24 cellular contexts compared by ENCODE assay signal in genomic region chr18:69261436-69261835, GRCh38.
DNase-seq lines count a peak whose midpoint lies in the region; ATAC-seq and TF ChIP-seq lines count a peak whose summit lies in the region.
"Had no signal": no experiment of that assay in that cellular context is flagged by ENCODE, and none has a peak within 500 bp of the region (broad histone marks: within the 10 kb centered on the region; RNA-seq: fewer than 3 reads in every experiment).

No MANE protein-coding gene starts in this region.

- H2BK5ac ChIP-seq in IMR-90 (ENCODE audit: low read depth, low read length, poor library complexity, severe bottlenecking): no peak overlapping the region
- no peak overlapping the region for H2BK5ac ChIP-seq in neuronal stem cell (ENCODE audit: low read length)

- no peak overlapping the region for H4K8ac ChIP-seq in IMR-90 (ENCODE audit: low read depth in 2 of 2, low read length in 2 of 2)
- H4K8ac ChIP-seq in neuronal stem cell (ENCODE audit: low read depth, low read length): no peak overlapping the region

- H2BK12ac ChIP-seq in neuronal stem cell (ENCODE audit: low read length): no peak overlapping the region

- H3K18ac ChIP-seq in IMR-90 (ENCODE audit: low read depth, low read length) (no peak overlapping the region), neuronal stem cell (ENCODE audit: low read length) (no peak overlapping the region)

- CTCF ChIA-PET in IMR-90 (lab: Yijun Ruan, JAX): no interaction called here
- CTCF ChIA-PET in activated CD8-positive, alpha-beta memory T cell treated with anti-CD3 and anti-CD28 coated beads, Interleukin-2, amount 10 ng/mL, durations not matched to agents 7 days and 5 days (lab: Charles Lee): no interaction called here

- H3K14ac ChIP-seq in IMR-90 (replicated peaks; ENCODE audit: low read depth, low read length): no peak overlapping the region
- no peak overlapping the region for H3K14ac ChIP-seq in neuronal stem cell (ENCODE audit: low read length)

- H2AK5ac ChIP-seq in IMR-90 (ENCODE audit: low read depth, low read length) (no peak overlapping the region), neuronal stem cell (ENCODE audit: low read depth, low read length) (no peak overlapping the region)

- no peak for TF ChIP-seq RAD21 in IMR-90 (IDR thresholded peaks at IDR 0.05; ENCODE audit: low read length)

- H3K27ac Mint-ChIP-seq in activated CD8-positive, alpha-beta memory T cell treated with anti-CD3 and anti-CD28 coated beads, Interleukin-2, amount 10 ng/mL, durations not matched to agents 7 days and 5 days: no peak overlapping the region
- H3K27ac Mint-ChIP-seq: H9, HFFc6 had no signal

- no peak for TF ChIP-seq POLR2A in IMR-90 (IDR thresholded peaks at IDR 0.05; ENCODE audit: low read depth, low read length)

- H3K4me3 Mint-ChIP-seq in activated CD8-positive, alpha-beta memory T cell treated with anti-CD3 and anti-CD28 coated beads, Interleukin-2, amount 10 ng/mL, durations not matched to agents 7 days and 5 days: no peak overlapping the region
- H3K4me3 Mint-ChIP-seq: H9, HFFc6 had no signal

- peaks cover 3% of the 10 kb centered on the region; the same call in 1 of the 2 replicates for H3K9me1 ChIP-seq in IMR-90 (ENCODE audit: insufficient read depth, low read length)

- intact Hi-C loops in IMR-90 (cut with micrococcal nuclease): no loop called here

- H2BK15ac ChIP-seq in IMR-90 (ENCODE audit: low read depth, low read length) (no peak overlapping the region), neuronal stem cell (ENCODE audit: low read length) (no peak overlapping the region)

- no peaks in the 10 kb centered on the region for H3K79me1 ChIP-seq in IMR-90 (ENCODE audit: low read depth in 1 of 2, low read length in 2 of 2)
- no peaks in the 10 kb centered on the region for H3K79me1 ChIP-seq in neuronal stem cell (ENCODE audit: low read depth, low read length)

- no peak overlapping the region for H4K91ac ChIP-seq in IMR-90 (ENCODE audit: insufficient read depth, low read depth, low read length)
- no peak overlapping the region for H4K91ac ChIP-seq in neuronal stem cell (ENCODE audit: low read depth, low read length, poor library complexity)

- no peaks in the 10 kb centered on the region for H3K27me3 Mint-ChIP-seq in activated CD8-positive, alpha-beta memory T cell treated with anti-CD3 and anti-CD28 coated beads, Interleukin-2, amount 10 ng/mL, durations not matched to agents 7 days and 5 days

- H3K27ac ChIP-seq in IMR-90 (ENCODE audit: insufficient read depth, low read length): no peak overlapping the region
- no peak overlapping the region for H3K27ac ChIP-seq in neuronal stem cell (replicated peaks; ENCODE audit: low read length)

- in situ Hi-C loops in IMR-90 (cut with MboI; ENCODE audit: low sequenced_read_pairs) (no loop called here), astrocyte of the cerebellum (cut with HindIII; ENCODE audit: low sequenced_read_pairs) (no loop called here)

- H3K9me3 ChIP-seq in IMR-90 (ENCODE audit: control insufficient read depth, insufficient read depth, low read length): no peaks in the 10 kb centered on the region
- peaks cover 0 to under 1% of the 10 kb centered on the region in 2 donors for H3K9me3 ChIP-seq in neuronal stem cell (replicated peaks in 1 of 2; ENCODE audit: control insufficient read depth in 2 of 2, insufficient read depth in 1 of 2, low read depth in 1 of 2, low read length in 2 of 2)
- H3K9me3 ChIP-seq: BE2C had no signal

- dilution Hi-C loops in IMR-90 (cut with HindIII; ENCODE audit: low sequenced_read_pairs, unreplicated experiment): no loop called here

- TF ChIP-seq CTCF in IMR-90 (conservative IDR thresholded peaks at IDR 0.05; ENCODE audit: low read depth, low read length): no peak
- no peak for TF ChIP-seq CTCF in astrocyte of the cerebellum (IDR thresholded peaks at IDR 0.05; ENCODE audit: low read depth, low read length, missing control alignments)

- H3K9ac ChIP-seq in IMR-90 (ENCODE audit: low read depth, low read length) (no peak overlapping the region), neuronal stem cell (ENCODE audit: low read depth, low read length, poor library complexity) (no peak overlapping the region)

- H2BK120ac ChIP-seq in IMR-90 (ENCODE audit: low read depth, low read length) (no peak overlapping the region), neuronal stem cell (ENCODE audit: low read depth, low read length) (no peak overlapping the region)

- H3K4me1 ChIP-seq in IMR-90 (ENCODE audit: control insufficient read depth, insufficient read depth, low read length) (peaks cover 3% of the 10 kb centered on the region; the same call in 1 of the 2 replicates), neuronal stem cell (ENCODE audit: control insufficient read depth in 2 of 2, insufficient read depth in 1 of 2, low read depth in 1 of 2, low read length in 2 of 2) (peaks cover 0 to 8% of the 10 kb centered on the region in 2 donors)
- H3K4me1 ChIP-seq: BE2C had no signal

- H2AK9ac ChIP-seq in IMR-90 (replicated peaks; ENCODE audit: low read depth, low read length, poor library complexity): peak overlapping the region; percentile 58

- no peaks in the 10 kb centered on the region for H4K20me1 ChIP-seq in IMR-90 (ENCODE audit: insufficient read depth, low read length)

- H3K36me3 ChIP-seq in IMR-90 (ENCODE audit: control insufficient read depth, insufficient read depth, low read length) (no peaks in the 10 kb centered on the region), neuronal stem cell (replicated peaks in 1 of 2; ENCODE audit: control insufficient read depth in 2 of 2, insufficient read depth in 2 of 2, low read length in 2 of 2) (no peaks in the 10 kb centered on the region)
- H3K36me3 ChIP-seq: BE2C, MG63 had no signal

- no peaks in the 10 kb centered on the region for H3K9me3 Mint-ChIP-seq in activated CD8-positive, alpha-beta memory T cell treated with anti-CD3 and anti-CD28 coated beads, Interleukin-2, amount 10 ng/mL, durations not matched to agents 7 days and 5 days (ENCODE audit: low read depth)

- H3K4me1 Mint-ChIP-seq in activated CD8-positive, alpha-beta memory T cell treated with anti-CD3 and anti-CD28 coated beads, Interleukin-2, amount 10 ng/mL, durations not matched to agents 7 days and 5 days: no peaks in the 10 kb centered on the region

- no peak overlapping the region for H2BK20ac ChIP-seq in IMR-90 (ENCODE audit: low read depth, low read length)

- H4K5ac ChIP-seq in IMR-90 (ENCODE audit: low read depth, low read length): no peak overlapping the region

- no peaks in the 10 kb centered on the region for H3K27me3 ChIP-seq in IMR-90 (ENCODE audit: control insufficient read depth, insufficient read depth, low read length)
- H3K27me3 ChIP-seq in neuronal stem cell (ENCODE audit: control insufficient read depth in 3 of 3, insufficient read depth in 3 of 3, low read depth in 1 of 3, low read length in 3 of 3): no peaks in the 10 kb centered on the region
- H3K27me3 ChIP-seq: BE2C, MG63 had no signal

- ATAC-seq in IMR-90 (ENCODE audit: low read depth) (no peak), HG02973 (IDR thresholded peaks at IDR 0.05; ENCODE audit: unreplicated experiment) (no peak)
- ATAC-seq in activated CD8-positive, alpha-beta memory T cell treated with anti-CD3 and anti-CD28 coated beads, Interleukin-2, amount 10 ng/mL, durations not matched to agents 7 days and 5 days: no peak
- ATAC-seq: GM12878 had no signal

- H3K4me2 ChIP-seq in IMR-90 (ENCODE audit: low read depth, low read length) (no peak overlapping the region), neuronal stem cell (ENCODE audit: insufficient read depth, low read length, poor library complexity, severe bottlenecking) (no peak overlapping the region)

- H3K4ac ChIP-seq in IMR-90 (ENCODE audit: low read depth, low read length) (no peak overlapping the region), neuronal stem cell (ENCODE audit: low read length) (no peak overlapping the region)

- BruUV-seq in IMR-90 (replicated peaks; lab: Mats Ljungman, UMichigan): no TSS peak

- POLR2A ChIA-PET in IMR-90 (lab: Charles Lee; ENCODE audit: unreplicated experiment): no interaction called here

- no peak overlapping the region for H3K23ac ChIP-seq in IMR-90 (ENCODE audit: low read depth, low read length)
- H3K23ac ChIP-seq in neuronal stem cell (ENCODE audit: low read depth, low read length, poor library complexity): no peak overlapping the region

- H3K4me3 ChIP-seq in IMR-90 (ENCODE audit: insufficient read depth, low read depth, low read length) (no peak overlapping the region), astrocyte of the cerebellum (ENCODE audit: low read depth, low read length) (no peak overlapping the region), neuronal stem cell (ENCODE audit: low read length in 2 of 2) (no peak overlapping the region)
- H3K4me3 ChIP-seq: GM12878, MG63 had no signal

- no peaks in the 10 kb centered on the region for H3K36me3 Mint-ChIP-seq in activated CD8-positive, alpha-beta memory T cell treated with anti-CD3 and anti-CD28 coated beads, Interleukin-2, amount 10 ng/mL, durations not matched to agents 7 days and 5 days

- H2AFZ ChIP-seq in IMR-90 (replicated peaks; ENCODE audit: low read length, poor library complexity) (no peak overlapping the region), neuronal stem cell (ENCODE audit: low read length) (no peak overlapping the region)

- H3K56ac ChIP-seq in IMR-90 (ENCODE audit: extremely low read depth, insufficient read depth, low read length): no peak overlapping the region

- DNase-seq in IMR-90 (no peak), MV-4-11 (lab: John Stamatoyannopoulos, UW) (peak; percentile 14), astrocyte of the cerebellum (ENCODE audit: low read depth) (peak; percentile 16), neuronal stem cell (ENCODE audit: low spot score) (peak; percentile 15), NCI-H82 treated with DMSO at 0.1 percent for 48 hours (lab: John Stamatoyannopoulos, UW; ENCODE audit: unreplicated experiment) (no peak)
- no peak for DNase-seq in activated CD8-positive, alpha-beta memory T cell treated with anti-CD3 and anti-CD28 coated beads, Interleukin-2, amount 10 ng/mL, durations not matched to agents 7 days and 5 days
- DNase-seq: BE2C, DMS79, H9, HFFc6, Kasumi-1, MG63, NCI-H1092, NCI-H1436, NCI-H187 treated with DMSO at 0.1 percent for 48 hours, NCI-H2107, NCI-H2227 treated with DMSO at 0.1 percent for 48 hours, NCI-H510A, NCI-H774, Right ventricle myocardium superior, SW 1271, T-helper 2 cell had no signal

TF ChIP-seq in IMR-90, 13 proteins besides CTCF, POLR2A, EP300 and RAD21 (continues in another document):
- TF ChIP-seq RCOR1 (IDR thresholded peaks at IDR 0.05; ENCODE audit: insufficient replicate concordance, low read length) (no peak), MAZ (IDR thresholded peaks at IDR 0.05; ENCODE audit: borderline replicate concordance, low read depth, low read length) (no peak), USF2 (IDR thresholded peaks at IDR 0.05; ENCODE audit: low read depth, low read length) (no peak), SMC3 (IDR thresholded peaks at IDR 0.05; ENCODE audit: low read depth, low read length) (no peak)

Comparison
In these comparisons a context has a peak if more than half of its experiments do, and no peak if none do; other contexts are left out.
1. DNase-seq: peak in MV-4-11 (single experiment), astrocyte of the cerebellum (single experiment) and neuronal stem cell (single experiment); none in IMR-90 (single experiment), activated CD8-positive, alpha-beta memory T cell treated with anti-CD3 and anti-CD28 coated beads, Interleukin-2, amount 10 ng/mL, durations not matched to agents 7 days and 5 days (single experiment) and NCI-H82 treated with DMSO at 0.1 percent for 48 hours (single experiment).